ENCODE assay signal across 1 cellular context in genomic region chr10:75191821-75192568, GRCh38.
A peak's percentile ranks its signal among the peaks of the same experiment; 100 is the strongest.
TF ChIP-seq lines count a peak whose summit lies in the region.

No MANE protein-coding gene starts in this region.

TF ChIP-seq in SK-N-SH, 30 proteins besides CTCF, POLR2A, EP300 and RAD21 (continued from another document):
- TF ChIP-seq REST (IDR thresholded peaks at IDR 0.05; ENCODE audit: low read depth, low read length) (no peak), NFIC (IDR thresholded peaks at IDR 0.05; ENCODE audit: borderline replicate concordance) (peak; percentile 45; the same call in 1 of the 2 replicates), FOXJ3 (CRISPR knock-in tag; IDR thresholded peaks at IDR 0.05) (no peak)
